31 cellular contexts compared by ENCODE assay signal in the genomic region with DNA sequence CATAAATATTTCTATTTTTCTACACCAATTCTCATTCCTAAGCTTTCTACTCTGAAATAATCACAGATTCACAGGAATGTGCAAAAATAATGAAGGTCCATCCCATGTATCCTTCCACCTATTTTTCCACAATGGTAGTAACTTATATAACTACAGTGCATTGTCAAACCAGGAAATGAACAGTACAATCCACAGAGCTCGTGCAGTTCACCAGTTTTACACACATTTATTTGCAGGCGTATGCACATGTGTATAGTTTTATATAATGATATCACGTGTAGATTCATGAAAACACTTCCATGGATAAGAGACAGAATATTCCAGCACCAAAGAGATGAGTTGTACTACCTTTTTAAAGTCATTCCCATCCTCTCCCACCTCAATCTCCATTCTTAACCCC. TPM values are rescaled to one million over a fixed set of nuclear protein-coding genes. Genes with fewer than 3 reads are reported as not detected.
"Had no signal": no experiment of that assay in that cellular context is flagged by ENCODE, and none has a peak within 500 bp of the region (broad histone marks: within the 10 kb centered on the region; RNA-seq: fewer than 3 reads in every experiment).

No MANE protein-coding gene starts in this region.

- H3K4me3 ChIP-seq: adrenal gland, ascending aorta, body of pancreas, breast epithelium, cardiac muscle cell had no signal

- H3K36me3 ChIP-seq: adrenal gland, brain microvascular endothelial cell, breast epithelium, cardiac muscle cell had no signal

- ATAC-seq: activated naive CD4-positive, alpha-beta T cell treated with anti-CD3 and anti-CD28 coated beads, Interleukin-2, amount 50 U/mL, for 72 hours; activated naive CD8-positive, alpha-beta T cell treated with anti-CD3 and anti-CD28 coated beads, Interleukin-2, amount 50 U/mL, for 24 hours; activated T-cell treated with anti-CD3 and anti-CD28 coated beads, Interleukin-2, amount 50 U/mL, for 4 hours; activated T-cell treated with anti-CD3 and anti-CD28 coated beads, Interleukin-2, amount 50 U/mL, for 72 hours; activated T-helper 17 cell treated with anti-CD3 and anti-CD28 coated beads, Interleukin-2, amount 50 U/mL, for 72 hours; body of pancreas had no signal

- H3K9me3 ChIP-seq: adrenal gland, body of pancreas had no signal

- DNase-seq: activated effector memory CD4-positive, alpha-beta T cell treated with Interleukin-2 at 50 U/mL for 16 hours; activated gamma-delta T cell; activated gamma-delta T cell treated with Interleukin-2 at 50 U/mL for 16 hours; activated naive CD4-positive, alpha-beta T cell; activated naive CD4-positive, alpha-beta T cell treated with anti-CD3 and anti-CD28 coated beads for 36 hours; activated naive CD4-positive, alpha-beta T cell treated with anti-CD3 and anti-CD28 coated beads, Interleukin-2, amount 10 ng/mL, durations not matched to agents 7 days and 5 days; activated naive CD4-positive, alpha-beta T cell treated with anti-CD3 and anti-CD28 coated beads, Interleukin-2, amount 50 U/mL, for 16 hours; activated naive CD4-positive, alpha-beta T cell treated with Interleukin-2 at 50 U/mL for 16 hours; activated naive CD8-positive, alpha-beta T cell treated with anti-CD3 and anti-CD28 coated beads for 36 hours; activated naive CD8-positive, alpha-beta T cell treated with anti-CD3 and anti-CD28 coated beads, Interleukin-2, amount 10 ng/mL, durations not matched to agents 7 days and 5 days; activated naive CD8-positive, alpha-beta T cell treated with anti-CD3 and anti-CD28 coated beads, Interleukin-2, amount 50 U/mL, for 24 hours; activated T-cell treated with anti-CD3 and anti-CD28 coated beads, Interleukin-2, amount 50 U/mL, for 1 hour; activated T-cell treated with anti-CD3 and anti-CD28 coated beads, Interleukin-2, amount 50 U/mL, for 24 hours; activated T-cell treated with anti-CD3 and anti-CD28 coated beads, Interleukin-2, amount 50 U/mL, for 4 hours; activated T-cell treated with anti-CD3 and anti-CD28 coated beads, Interleukin-2, amount 50 U/mL, for 48 hours; activated T-cell treated with anti-CD3 and anti-CD28 coated beads, Interleukin-2, amount 50 U/mL, for 72 hours; adrenal gland; amniotic stem cell; amygdala; anterior cingulate cortex; aorta; body of pancreas; brain microvascular endothelial cell; caudate nucleus; central memory CD4-positive, alpha-beta T cell; cerebellar nuclear complex had no signal

- H3K4me1 ChIP-seq: adrenal gland, ascending aorta, body of pancreas, breast epithelium had no signal

RNA-seq across cellular contexts. Expression of gene EEF1AKMT1, which starts 12.9 kb away (rescaled TPM):
- total RNA-seq: ascending aorta had no signal

RNA-seq across cellular contexts. Expression of gene IL17D, which starts 57.4 kb away (rescaled TPM):
- total RNA-seq: activated naive CD8-positive, alpha-beta T cell treated with anti-CD3 and anti-CD28 coated beads, Interleukin-2, amount 10 ng/mL, durations not matched to agents 7 days and 5 days; ascending aorta had no signal
